ENCODE assay signal across 28 cellular contexts in the genomic region with DNA sequence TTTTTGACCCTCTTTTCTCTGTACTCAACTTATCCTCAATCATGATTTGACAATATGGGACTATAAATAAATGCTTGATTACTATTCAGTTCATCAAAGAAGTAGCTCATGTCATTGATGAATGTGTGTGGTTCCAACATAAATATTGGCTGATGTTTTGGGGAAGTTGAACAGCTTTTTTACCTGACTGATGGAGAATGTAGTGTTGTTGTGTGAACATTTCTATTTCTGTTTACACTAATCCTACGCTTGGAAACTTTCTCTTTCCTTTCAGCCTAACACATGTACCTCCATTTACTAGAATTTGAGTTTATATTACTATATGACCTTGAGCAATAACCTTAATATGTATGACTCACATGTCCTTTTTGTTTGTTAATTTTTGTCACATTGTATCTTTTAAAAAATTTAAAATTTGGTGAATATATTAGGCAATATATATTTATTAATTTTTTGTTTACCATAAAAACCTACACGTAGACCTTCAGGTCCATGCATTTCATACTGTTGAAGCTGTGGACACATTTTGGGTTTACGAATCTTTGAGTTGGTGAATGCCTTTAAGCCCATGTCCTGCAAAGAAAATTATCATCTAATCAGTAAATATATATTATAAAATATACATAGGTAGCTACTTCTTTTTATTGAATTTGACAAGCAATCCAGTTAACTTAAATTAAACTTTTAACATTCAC.
"Had no signal": no experiment of that assay in that cellular context is flagged by ENCODE, and none has a peak within 500 bp of the region (broad histone marks: within the 10 kb centered on the region; RNA-seq: fewer than 3 reads in every experiment).

No MANE protein-coding gene starts in this region.

- H3K27me3 ChIP-seq: neutrophil, pancreas, spleen, suprapubic skin, testis, tibial artery, transverse colon, upper lobe of right lung, uterus had no signal

- H3K36me3 Mint-ChIP-seq: natural killer cell treated with Interleukin-12 subunit alpha and Interleukin-12 subunit beta and Interleukin-15 and Interleukin-18, amount 100 ng/mL, for 72 hours; stimulated activated memory B cell treated with anti-CD40 and anti-IgM and Interleukin-4, amounts not matched to agents 10 μg/mL and 1 μg/mL and 100 μg/mL, for 72 hours had no signal

- H3K9me3 Mint-ChIP-seq: naive thymus-derived CD8-positive, alpha-beta T cell; natural killer cell treated with Interleukin-12 subunit alpha and Interleukin-12 subunit beta and Interleukin-15 and Interleukin-18, amount 100 ng/mL, for 72 hours; nephron progenitor cell; neural crest cell; stimulated activated memory B cell treated with anti-CD40 and anti-IgM and Interleukin-4, amounts not matched to agents 10 μg/mL and 1 μg/mL and 100 μg/mL, for 72 hours; stimulated activated naive CD8-positive, alpha-beta T cell treated with anti-CD3 and anti-CD28 coated beads, Interleukin-15, amount 100 ng/mL, for 72 hours; type B pancreatic cell had no signal

- H3K27me3 Mint-ChIP-seq: naive thymus-derived CD8-positive, alpha-beta T cell; natural killer cell treated with Interleukin-12 subunit alpha and Interleukin-12 subunit beta and Interleukin-15 and Interleukin-18, amount 100 ng/mL, for 72 hours; stimulated activated memory B cell treated with anti-CD40 and anti-IgM and Interleukin-4, amounts not matched to agents 10 μg/mL and 1 μg/mL and 100 μg/mL, for 72 hours; stimulated activated naive CD8-positive, alpha-beta T cell treated with anti-CD3 and anti-CD28 coated beads, Interleukin-15, amount 100 ng/mL, for 72 hours; type B pancreatic cell had no signal

- H3K4me3 Mint-ChIP-seq: naive thymus-derived CD8-positive, alpha-beta T cell; natural killer cell treated with Interleukin-12 subunit alpha and Interleukin-12 subunit beta and Interleukin-15 and Interleukin-18, amount 100 ng/mL, for 72 hours; nephron progenitor cell; neural crest cell; stimulated activated memory B cell treated with anti-CD40 and anti-IgM and Interleukin-4, amounts not matched to agents 10 μg/mL and 1 μg/mL and 100 μg/mL, for 72 hours; stimulated activated naive CD8-positive, alpha-beta T cell treated with anti-CD3 and anti-CD28 coated beads, Interleukin-15, amount 100 ng/mL, for 72 hours; type B pancreatic cell had no signal

- H3K27ac Mint-ChIP-seq: natural killer cell treated with Interleukin-12 subunit alpha and Interleukin-12 subunit beta and Interleukin-15 and Interleukin-18, amount 100 ng/mL, for 72 hours; nephron progenitor cell; stimulated activated memory B cell treated with anti-CD40 and anti-IgM and Interleukin-4, amounts not matched to agents 10 μg/mL and 1 μg/mL and 100 μg/mL, for 72 hours; stimulated activated naive CD8-positive, alpha-beta T cell treated with anti-CD3 and anti-CD28 coated beads, Interleukin-15, amount 100 ng/mL, for 72 hours; type B pancreatic cell had no signal

- H3K4me1 Mint-ChIP-seq: nephron progenitor cell; neural crest cell; stimulated activated naive CD8-positive, alpha-beta T cell treated with anti-CD3 and anti-CD28 coated beads, Interleukin-15, amount 100 ng/mL, for 72 hours had no signal

- DNase-seq: naive thymus-derived CD8-positive, alpha-beta T cell; nephron progenitor cell; pancreas; retina; spleen; stimulated activated CD4-positive, alpha-beta T cell treated with anti-CD3 and anti-CD28 coated beads, Interleukin-12 subunit alpha, Interleukin-12 subunit beta, amount 100 ng/mL, for 4 hours; stimulated activated CD4-positive, alpha-beta T cell treated with anti-CD3 and anti-CD28 coated beads, Interleukin-1b, Interleukin-23, amount 100 ng/mL, for 48 hours; stimulated activated CD4-positive, alpha-beta T cell treated with anti-CD3 and anti-CD28 coated beads, Interleukin-4, amount 100 ng/mL, for 1 hour; stimulated activated CD4-positive, alpha-beta T cell treated with anti-CD3 and anti-CD28 coated beads, Interleukin-4, amount 100 ng/mL, for 4 hours; stimulated activated CD8-positive, alpha-beta memory T cell treated with anti-CD3 and anti-CD28 coated beads, Interleukin-4, amount 100 ng/mL, for 48 hours; stimulated activated naive CD4-positive, alpha-beta T cell; stimulated activated naive CD8-positive, alpha-beta T cell treated with anti-CD3 and anti-CD28 coated beads, Interleukin-15, amount 100 ng/mL, for 72 hours; stimulated activated naive CD8-positive, alpha-beta T cell treated with anti-CD3 and anti-CD28 coated beads, Interleukin-15, Interleukin-2, amounts not matched to agents 100 U/mL and 50 U/mL, for 24 hours; testis; tibial artery; transverse colon; upper lobe of right lung; uterus had no signal

- FAIRE-seq: pancreas had no signal

- H3K4me3 ChIP-seq: pancreas, prostate gland, skin epidermis, smooth muscle cell, spleen, suprapubic skin, testis, tibial artery, transverse colon, upper lobe of right lung, uterus had no signal

- H3K36me3 ChIP-seq: neutrophil, pancreas, prostate gland, uterus had no signal

- ATAC-seq: naive thymus-derived CD8-positive, alpha-beta T cell; natural killer cell treated with Interleukin-12 subunit alpha and Interleukin-12 subunit beta and Interleukin-15 and Interleukin-18, amount 100 ng/mL, for 72 hours; pancreas; sciatic nerve; stimulated activated memory B cell treated with anti-CD40 and anti-IgM and Interleukin-4, amounts not matched to agents 10 μg/mL and 1 μg/mL and 100 μg/mL, for 72 hours; stimulated activated naive CD8-positive, alpha-beta T cell treated with anti-CD3 and anti-CD28 coated beads, Interleukin-15, amount 100 ng/mL, for 72 hours; stimulated activated naive CD8-positive, alpha-beta T cell treated with anti-CD3 and anti-CD28 coated beads, Interleukin-15, Interleukin-2, amounts not matched to agents 100 U/mL and 50 U/mL, for 24 hours; upper lobe of right lung had no signal

- H3K27ac ChIP-seq: neutrophil, pancreas, prostate gland, skin epidermis, spleen, suprapubic skin, testis, tibial artery, transverse colon, upper lobe of right lung, uterus had no signal

- H3K4me1 ChIP-seq: pancreas, prostate gland, suprapubic skin, testis, tibial artery, transverse colon, upper lobe of right lung, uterus had no signal

- H3K9me3 ChIP-seq: neutrophil, pancreas, prostate gland, spleen, suprapubic skin, testis, tibial artery, transverse colon, upper lobe of right lung, uterus had no signal
